8 cellular contexts compared by ENCODE assay signal in the genomic region with DNA sequence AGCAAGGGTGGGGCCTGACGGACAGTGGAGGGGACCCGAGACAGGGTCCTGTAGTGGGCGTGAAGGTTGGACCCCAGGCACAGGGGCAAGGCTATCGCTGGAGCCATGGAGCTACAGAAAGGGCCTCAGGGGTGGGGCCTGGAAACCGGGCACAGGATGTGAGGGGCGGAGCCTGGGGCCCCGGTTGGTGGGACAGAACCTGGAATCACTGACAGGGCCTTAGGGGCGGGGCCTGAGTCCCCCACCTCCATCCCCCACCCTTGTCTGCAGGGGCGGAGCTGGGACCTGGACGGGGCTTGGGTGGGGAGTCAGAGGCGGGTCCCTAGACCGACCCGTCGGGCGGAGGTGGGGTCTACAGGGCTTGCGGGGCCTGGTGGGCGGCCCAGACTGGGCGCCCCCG. TPM values are rescaled to one million over a fixed set of nuclear protein-coding genes. Genes with fewer than 3 reads are reported as not detected.
A peak's percentile ranks its signal among the peaks of the same experiment; 100 is the strongest.
DNase-seq lines count a peak whose midpoint lies in the region; ATAC-seq and TF ChIP-seq lines count a peak whose summit lies in the region.

No MANE protein-coding gene starts in this region.

- H3K4me3 ChIP-seq in dorsolateral prefrontal cortex (peak overlapping the region in 49 of 59 donors; percentile 14 to 61 (median 39)), transverse colon (peak overlapping the region; percentile 24 to 52 (median 38))

- ATAC-seq in HG02623 (IDR thresholded peaks at IDR 0.05; ENCODE audit: unreplicated experiment) = no peak

- in situ Hi-C loops in transverse colon (cut with MboI; ENCODE audit: low pct_ligation_motif_present in 1 of 4, low pct_unique_long_range_greater_than_20kb in 1 of 4, low sequenced_read_pairs in 3 of 4) = no loop called here

- peaks cover 36% of the 10 kb centered on the region for H3K4me1 Mint-ChIP-seq in CD14-positive monocyte

- TF ChIP-seq EP300 in transverse colon (IDR thresholded peaks at IDR 0.05; ENCODE audit: low read depth) = no peak

- no peaks in the 10 kb centered on the region for H3K36me3 ChIP-seq in transverse colon

- intact Hi-C loops in CD14-positive monocyte (cut with micrococcal nuclease) = no loop called here
- intact Hi-C loops in dorsolateral prefrontal cortex (cut with DNase I) = no loop called here
- intact Hi-C loops in transverse colon (cut with DNase I; ENCODE audit: low total_unique reads) = no loop called here

- H3K27ac ChIP-seq in dorsolateral prefrontal cortex = peak overlapping the region in 46 of 59 donors; percentile 8 to 78 (median 53)
- peak overlapping the region; percentile 39 to 65 (median 43) for H3K27ac ChIP-seq in transverse colon

- peaks cover 5 to 15% (median 12%) of the 10 kb centered on the region in 4 donors for H3K4me1 ChIP-seq in transverse colon

- no peak for TF ChIP-seq POLR2A in transverse colon (IDR thresholded peaks at IDR 0.05)

- peak overlapping the region; percentile 71 to 82 for H3K4me3 Mint-ChIP-seq in CD14-positive monocyte

- H3K9me3 Mint-ChIP-seq in CD14-positive monocyte = no peaks in the 10 kb centered on the region

- H3K27me3 Mint-ChIP-seq in CD14-positive monocyte (ENCODE audit: low read depth in 3 of 3) = peaks cover 0 to 1% (median 0%) of the 10 kb centered on the region in 3 donors

- peak overlapping the region; percentile 80 to 91 (median 84) for H3K27ac Mint-ChIP-seq in CD14-positive monocyte

- no peak for TF ChIP-seq CTCF in CD14-positive monocyte (IDR thresholded peaks at IDR 0.05)
- no peak for TF ChIP-seq CTCF in dorsolateral prefrontal cortex (IDR thresholded peaks at IDR 0.05 in 54 of 56, conservative IDR thresholded peaks at IDR 0.05 in 2 of 56; ENCODE audit: low read depth in 1 of 56, partially characterized antibody in 56 of 56)
- TF ChIP-seq CTCF in transverse colon (IDR thresholded peaks at IDR 0.05) = no peak

- H3K27me3 ChIP-seq in dorsolateral prefrontal cortex (no peaks in the 10 kb centered on the region), transverse colon (no peaks in the 10 kb centered on the region)

- 39% methylated on average over 16 of the region's 19 CpGs; no CpG with 5 or more reads in 1 of the 2 donors for WGBS in transverse colon (ENCODE audit: low coverage in 1 of 2), 2 donors

- peaks cover 42 to 66% of the 10 kb centered on the region in 2 donors for H3K36me3 Mint-ChIP-seq in CD14-positive monocyte

- DNase-seq in CD14-positive monocyte (ENCODE audit: low spot score) (no peak), NCI-H2171 (lab: John Stamatoyannopoulos, UW) (peak; percentile 81), dorsolateral prefrontal cortex (peak in 7 of 10 donors; percentile 41 to 67 (median 48)), medulla oblongata (ENCODE audit: extremely low spot score) (peak; percentile 69), transverse colon (peak; percentile 81), OCI-M1 (lab: John Stamatoyannopoulos, UW) (no peak), NCI-H226 (no peak)

- no peaks in the 10 kb centered on the region for H3K9me3 ChIP-seq in transverse colon

RNA-seq across cellular contexts. Expression of a gene that starts 26.0 kb away (rescaled TPM):
- polyA plus RNA-seq in CD14-positive monocyte = 1 to 10 TPM; 2.8 to 3.4 TPM
- total RNA-seq in dorsolateral prefrontal cortex (10 to 100 TPM; 12.2 to 26.7 (median 17.6) TPM), transverse colon (10 to 100 TPM; 26.2 to 61.7 (median 35.8) TPM)

RNA-seq across cellular contexts. Expression of a gene that starts 27.8 kb away (rescaled TPM):
- under 1 TPM; 0.89 to 0.95 TPM for polyA plus RNA-seq in CD14-positive monocyte
- total RNA-seq in dorsolateral prefrontal cortex (10 to 100 TPM in 109 of 120 experiments, 1 to 10 TPM in 11; 7.9 to 26.0 (median 14.0) TPM), transverse colon (1 to 10 TPM; 3.7 to 9.0 (median 8.1) TPM)

RNA-seq across cellular contexts. Expression of a gene that starts 40.1 kb away (rescaled TPM):
- polyA plus RNA-seq in CD14-positive monocyte = 1 to 10 TPM; 1.3 to 1.4 TPM
- total RNA-seq in dorsolateral prefrontal cortex (1 to 10 TPM in 109 of 120 experiments, under 1 TPM in 9, not detected in 2; 0.41 to 9.2 (median 2.3) TPM), transverse colon (10 to 100 TPM in 1 of 4 donors, 1 to 10 TPM in 3; 3.0 to 15.3 (median 3.2) TPM)

RNA-seq across cellular contexts. Expression of a gene that starts 49.6 kb away (rescaled TPM):
- not detected for polyA plus RNA-seq in CD14-positive monocyte
- total RNA-seq in dorsolateral prefrontal cortex (not detected), transverse colon (not detected)

RNA-seq across cellular contexts. Expression of a gene that starts 53.3 kb away (rescaled TPM):
- polyA plus RNA-seq in CD14-positive monocyte = 10 to 100 TPM; 54.9 to 61.5 TPM
- total RNA-seq in dorsolateral prefrontal cortex (1 to 10 TPM; 2.0 to 8.6 (median 4.2) TPM), transverse colon (1 to 10 TPM in 3 of 4 donors, under 1 TPM in 1; 0.37 to 2.1 (median 1.5) TPM)

Comparison
In these comparisons a context has a peak if more than half of its experiments do, and no peak if none do; other contexts are left out.
1. DNase-seq: peak in NCI-H2171 (single experiment), dorsolateral prefrontal cortex (7 of 10), medulla oblongata (single experiment) and transverse colon (single experiment); none in CD14-positive monocyte (single experiment), OCI-M1 (single experiment) and NCI-H226 (single experiment).